20 cellular contexts compared by ENCODE assay signal in genomic region chr1:174221681-174222080, GRCh38.
"Had no signal": no experiment of that assay in that cellular context is flagged by ENCODE, and none has a peak within 500 bp of the region (broad histone marks: within the 10 kb centered on the region; RNA-seq: fewer than 3 reads in every experiment).

No MANE protein-coding gene starts in this region.

- H3K27ac ChIP-seq: esophagus muscularis mucosa, hepatocyte, parathyroid adenoma, testis, vagina had no signal

- H3K27me3 Mint-ChIP-seq: activated CD4-positive, alpha-beta memory T cell treated with anti-CD3 and anti-CD28 coated beads, Interleukin-2, amount 10 ng/mL, durations not matched to agents 7 days and 5 days; activated naive CD8-positive, alpha-beta T cell treated with anti-CD3 and anti-CD28 coated beads for 36 hours; central memory CD8-positive, alpha-beta T cell; T-cell; type B pancreatic cell had no signal

- H3K27ac Mint-ChIP-seq: activated CD4-positive, alpha-beta memory T cell treated with anti-CD3 and anti-CD28 coated beads, Interleukin-2, amount 10 ng/mL, durations not matched to agents 7 days and 5 days; activated naive CD8-positive, alpha-beta T cell treated with anti-CD3 and anti-CD28 coated beads for 36 hours; activated T-helper 2 cell treated with anti-CD3 and anti-CD28 coated beads, Interferon-gamma antibody, Interleukin-2, Interleukin-4, amounts not matched to agents 10 μg/mL and 5 μg/mL and 100 μg/mL, durations not matched to agents 14 hours and 24 hours and 36 hours; nephron; T-cell; type B pancreatic cell had no signal

- H3K9me3 ChIP-seq: esophagus muscularis mucosa, testis, vagina had no signal

- H3K4me1 ChIP-seq: parathyroid adenoma, vagina had no signal

- H3K9me3 Mint-ChIP-seq: central memory CD8-positive, alpha-beta T cell; T-cell; type B pancreatic cell had no signal

- ATAC-seq: left ventricle myocardium superior, right cardiac atrium, T-cell had no signal

- H3K79me2 ChIP-seq: hepatocyte, parathyroid adenoma had no signal

- H3K4me2 ChIP-seq: hepatocyte had no signal

- H2AFZ ChIP-seq: hepatocyte, parathyroid adenoma had no signal

- H3K27me3 ChIP-seq: esophagus muscularis mucosa, hepatocyte, testis, vagina had no signal

- H3K4me1 Mint-ChIP-seq: nephron had no signal

- H3K9ac ChIP-seq: parathyroid adenoma had no signal

- DNase-seq: activated CD4-positive, alpha-beta memory T cell treated with anti-CD3 and anti-CD28 coated beads, Interleukin-2, amount 10 ng/mL, durations not matched to agents 7 days and 5 days; activated CD4-positive, alpha-beta T cell treated with anti-CD3 and anti-CD28 coated beads for 48 hours; activated CD4-positive, CD25-positive, alpha-beta regulatory T cell; activated naive CD4-positive, alpha-beta T cell; activated naive CD8-positive, alpha-beta T cell treated with anti-CD3 and anti-CD28 coated beads for 36 hours; effector memory CD4-positive, alpha-beta T cell; glutamatergic neuron; left ventricle myocardium superior; right cardiac atrium; stimulated activated CD4-positive, alpha-beta T cell treated with anti-CD3 and anti-CD28 coated beads, Interleukin-4, amount 100 ng/mL, for 24 hours; T-cell; testis had no signal

- H3K4me3 ChIP-seq: esophagus muscularis mucosa, hepatocyte, testis, vagina had no signal

- H3K4me3 Mint-ChIP-seq: activated CD4-positive, alpha-beta memory T cell treated with anti-CD3 and anti-CD28 coated beads, Interleukin-2, amount 10 ng/mL, durations not matched to agents 7 days and 5 days; activated naive CD8-positive, alpha-beta T cell treated with anti-CD3 and anti-CD28 coated beads for 36 hours; central memory CD8-positive, alpha-beta T cell; nephron; T-cell; type B pancreatic cell had no signal
